8 cellular contexts compared by ENCODE assay signal in genomic region chr4:128287871-128288688, GRCh38. TPM values are rescaled to one million over a fixed set of nuclear protein-coding genes. Genes with fewer than 3 reads are reported as not detected.
A peak's percentile ranks its signal among the peaks of the same experiment; 100 is the strongest.
DNase-seq lines count a peak whose midpoint lies in the region; ATAC-seq and TF ChIP-seq lines count a peak whose summit lies in the region.

No MANE protein-coding gene starts in this region.

- H3K27me3 ChIP-seq in PC-3 (ENCODE audit: low read length) (no peaks in the 10 kb centered on the region), mucosa of rectum (ENCODE audit: control insufficient read depth in 2 of 2, insufficient read depth in 2 of 2, low read length in 2 of 2) (no peaks in the 10 kb centered on the region)

- H3K27ac ChIP-seq in PC-3 (ENCODE audit: low read length) (peak overlapping the region; percentile 57), mucosa of rectum (ENCODE audit: low read depth in 2 of 2, low read length in 2 of 2) (peak overlapping the region; percentile 95 to 98)

- H3K9ac ChIP-seq in PC-3 (ENCODE audit: low read length) (peak overlapping the region; percentile 73), mucosa of rectum (ENCODE audit: low read depth in 1 of 2, low read length in 2 of 2) (peak overlapping the region; percentile 91 to 92)

- no peaks in the 10 kb centered on the region for H3K9me3 Mint-ChIP-seq in activated T-cell treated with anti-CD3 and anti-CD28 coated beads, Interleukin-2, amount 50 U/mL, for 24 hours

- H3K4me3 Mint-ChIP-seq in activated T-cell treated with anti-CD3 and anti-CD28 coated beads, Interleukin-2, amount 50 U/mL, for 24 hours = peak overlapping the region; percentile 95

- peaks cover 54% of the 10 kb centered on the region for H3K79me2 ChIP-seq in PC-3 (ENCODE audit: low read length)

- TF ChIP-seq CTCF in PC-3 (conservative IDR thresholded peaks at IDR 0.05; ENCODE audit: low read depth, low read length) = no peak

- no peaks in the 10 kb centered on the region for H3K36me3 ChIP-seq in PC-3 (ENCODE audit: low read depth, low read length)
- H3K36me3 ChIP-seq in mucosa of rectum (ENCODE audit: control insufficient read depth in 2 of 2, insufficient read depth in 2 of 2, low read length in 2 of 2) = peaks cover 0 to 4% of the 10 kb centered on the region in 2 donors

- no peaks in the 10 kb centered on the region for H3K27me3 Mint-ChIP-seq in activated T-cell treated with anti-CD3 and anti-CD28 coated beads, Interleukin-2, amount 50 U/mL, for 24 hours

- no peaks in the 10 kb centered on the region for H4K20me1 ChIP-seq in PC-3 (ENCODE audit: low read length)

- peak overlapping the region; percentile 89 for H3K4me2 ChIP-seq in PC-3 (ENCODE audit: low read length)

- peak overlapping the region; percentile 86 for H2AFZ ChIP-seq in PC-3 (ENCODE audit: low read length)

- H3K4me1 ChIP-seq in PC-3 (ENCODE audit: insufficient read depth, low read length) (peaks cover 24% of the 10 kb centered on the region), mucosa of rectum (ENCODE audit: control insufficient read depth in 2 of 2, insufficient read depth in 2 of 2, low read length in 2 of 2) (peaks cover 0 to 23% of the 10 kb centered on the region in 2 donors)

- H3K36me3 Mint-ChIP-seq in activated T-cell treated with anti-CD3 and anti-CD28 coated beads, Interleukin-2, amount 50 U/mL, for 24 hours (ENCODE audit: low read depth) = peaks cover 39% of the 10 kb centered on the region

- TF ChIP-seq POLR2A in erythroblast (IDR thresholded peaks at IDR 0.05; ENCODE audit: low read length) = peak; percentile 99

- POLR2A ChIA-PET in PC-3 (lab: Charles Lee; ENCODE audit: unreplicated experiment) = interaction anchor here (1.1 kb wide), 1 partner anchor 34 kb away, joined by 4 read pairs; no protein-coding TSS in a partner anchor

- no peaks in the 10 kb centered on the region for H3K9me2 ChIP-seq in PC-3 (replicated peaks; ENCODE audit: low read length)

- intact Hi-C loops in PC-3 (cut with micrococcal nuclease) = loop anchor here (1.0 to 10.0 kb wide), 5 partner anchors 66 to 223 kb away; partner anchors contain the start of gene LARP1B

- H3F3A ChIP-seq in PC-3 (ENCODE audit: low read length, unreplicated experiment) = no peaks in the 10 kb centered on the region

- peak overlapping the region; percentile 90 for H3K27ac Mint-ChIP-seq in activated T-cell treated with anti-CD3 and anti-CD28 coated beads, Interleukin-2, amount 50 U/mL, for 24 hours

- ATAC-seq in GM21717 (IDR thresholded peaks at IDR 0.05; ENCODE audit: unreplicated experiment) = peak; percentile 76
- ATAC-seq in PC-3 = peak; percentile 76

- H3K4me3 ChIP-seq in Jurkat, Clone E6-1 (ENCODE audit: low read length) = peak overlapping the region; percentile 87
- H3K4me3 ChIP-seq in PC-3 (ENCODE audit: low read length) (peak overlapping the region; percentile 89), mucosa of rectum (ENCODE audit: low read length in 2 of 2) (peak overlapping the region; percentile 83 to 84)

- H3K4me1 Mint-ChIP-seq in activated T-cell treated with anti-CD3 and anti-CD28 coated beads, Interleukin-2, amount 50 U/mL, for 24 hours (ENCODE audit: low read depth) = peaks cover 38% of the 10 kb centered on the region

- CTCF ChIA-PET in PC-3 (lab: Charles Lee) = no interaction called here

- TSS peak; percentile 67 for BruUV-seq in PC-3 (replicated peaks; lab: Mats Ljungman, UMichigan)

- DNase-seq in DMS79 (lab: John Stamatoyannopoulos, UW) = peak; percentile 89
- peak; percentile 98 for DNase-seq in Jurkat, Clone E6-1 (ENCODE audit: low read depth, low spot score)
- DNase-seq in PC-3 = peak; percentile 94
- DNase-seq in activated T-cell treated with anti-CD3 and anti-CD28 coated beads, Interleukin-2, amount 50 U/mL, for 24 hours = peak; percentile 98
- peak; percentile 100 for DNase-seq in erythroblast (lab: John Stamatoyannopoulos, UW)
- DNase-seq in stimulated activated CD8-positive, alpha-beta memory T cell treated with anti-CD3 and anti-CD28 coated beads, Interleukin-4, amount 100 ng/mL, for 4 hours (ENCODE audit: low read depth in 2 of 2, low spot score in 1 of 2) = peak; percentile 99 to 100

- H3K9me3 ChIP-seq in PC-3 (ENCODE audit: low read length) = no peaks in the 10 kb centered on the region
- no peaks in the 10 kb centered on the region for H3K9me3 ChIP-seq in mucosa of rectum (ENCODE audit: control insufficient read depth in 2 of 2, low read length in 2 of 2)

RNA-seq across cellular contexts. Expression of gene PGRMC2, which starts 0.5 kb away (rescaled TPM):
- 44.4 TPM for polyA plus RNA-seq in Jurkat, Clone E6-1 (2012; ENCODE audit: insufficient read depth, insufficient read length)
- total RNA-seq in PC-3 (2014; rRNA removed) = 11.4 and 16.8 TPM in 2 replicates

Comparison
In these comparisons a context has a peak if more than half of its experiments do, and no peak if none do; other contexts are left out.
1. Peak in every context shown above with its lines: DNase-seq, ATAC-seq, H3K4me3 ChIP-seq and H3K27ac ChIP-seq.